ENCODE assay signal across 2 cellular contexts in genomic region chr20:21433329-21433890, GRCh38.
TF ChIP-seq lines count a peak whose summit lies in the region.

No MANE protein-coding gene starts in this region.

TF ChIP-seq in IMR-90, 13 proteins besides CTCF, POLR2A, EP300 and RAD21:
- no peak for TF ChIP-seq RFX5 (IDR thresholded peaks at IDR 0.05; ENCODE audit: low read depth, low read length)
- TF ChIP-seq, protein P1, sequence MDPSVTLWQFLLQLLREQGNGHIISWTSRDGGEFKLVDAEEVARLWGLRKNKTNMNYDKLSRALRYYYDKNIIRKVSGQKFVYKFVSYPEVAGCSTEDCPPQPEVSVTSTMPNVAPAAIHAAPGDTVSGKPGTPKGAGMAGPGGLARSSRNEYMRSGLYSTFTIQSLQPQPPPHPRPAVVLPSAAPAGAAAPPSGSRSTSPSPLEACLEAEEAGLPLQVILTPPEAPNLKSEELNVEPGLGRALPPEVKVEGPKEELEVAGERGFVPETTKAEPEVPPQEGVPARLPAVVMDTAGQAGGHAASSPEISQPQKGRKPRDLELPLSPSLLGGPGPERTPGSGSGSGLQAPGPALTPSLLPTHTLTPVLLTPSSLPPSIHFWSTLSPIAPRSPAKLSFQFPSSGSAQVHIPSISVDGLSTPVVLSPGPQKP (IDR thresholded peaks at IDR 0.05; ENCODE audit: borderline replicate concordance, low read depth, low read length) = no peak
- TF ChIP-seq NFE2L2 (IDR thresholded peaks at IDR 0.05; ENCODE audit: low read depth, low read length) = no peak
- TF ChIP-seq MAFK (IDR thresholded peaks at IDR 0.05; ENCODE audit: low read depth, low read length) = no peak
- no peak for TF ChIP-seq MAZ (IDR thresholded peaks at IDR 0.05; ENCODE audit: borderline replicate concordance, low read depth, low read length)
- TF ChIP-seq SMC3 (IDR thresholded peaks at IDR 0.05; ENCODE audit: low read depth, low read length) = no peak
- no peak for TF ChIP-seq FOS (IDR thresholded peaks at IDR 0.05; ENCODE audit: low read depth, low read length)
- no peak for TF ChIP-seq RCOR1 (IDR thresholded peaks at IDR 0.05; ENCODE audit: insufficient replicate concordance, low read length)
- TF ChIP-seq, protein P2, sequence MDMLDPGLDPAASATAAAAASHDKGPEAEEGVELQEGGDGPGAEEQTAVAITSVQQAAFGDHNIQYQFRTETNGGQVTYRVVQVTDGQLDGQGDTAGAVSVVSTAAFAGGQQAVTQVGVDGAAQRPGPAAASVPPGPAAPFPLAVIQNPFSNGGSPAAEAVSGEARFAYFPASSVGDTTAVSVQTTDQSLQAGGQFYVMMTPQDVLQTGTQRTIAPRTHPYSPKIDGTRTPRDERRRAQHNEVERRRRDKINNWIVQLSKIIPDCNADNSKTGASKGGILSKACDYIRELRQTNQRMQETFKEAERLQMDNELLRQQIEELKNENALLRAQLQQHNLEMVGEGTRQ (IDR thresholded peaks at IDR 0.05; ENCODE audit: low read depth, low read length) = no peak
- no peak for TF ChIP-seq BHLHE40 (IDR thresholded peaks at IDR 0.05; ENCODE audit: low read depth, low read length)
- no peak for TF ChIP-seq MXI1 (IDR thresholded peaks at IDR 0.05; ENCODE audit: borderline replicate concordance, low read depth, low read length)
- TF ChIP-seq CHD1 (IDR thresholded peaks at IDR 0.05; ENCODE audit: low read depth, low read length) = no peak
- no peak for TF ChIP-seq CEBPB (IDR thresholded peaks at IDR 0.05; ENCODE audit: low read depth, low read length)

TF ChIP-seq in K562, 482 proteins besides CTCF, POLR2A, EP300 and RAD21:
- TF ChIP-seq, protein P3, sequence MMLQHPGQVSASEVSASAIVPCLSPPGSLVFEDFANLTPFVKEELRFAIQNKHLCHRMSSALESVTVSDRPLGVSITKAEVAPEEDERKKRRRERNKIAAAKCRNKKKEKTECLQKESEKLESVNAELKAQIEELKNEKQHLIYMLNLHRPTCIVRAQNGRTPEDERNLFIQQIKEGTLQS (IDR thresholded peaks at IDR 0.05) = peak; percentile 14; the same call in 1 of the 2 replicates
- TF ChIP-seq, protein P3 (CRISPR knock-in tag; conservative IDR thresholded peaks at IDR 0.05) = no peak
- TF ChIP-seq PKNOX1 (IDR thresholded peaks at IDR 0.05) = peak; percentile 22; the same call in 1 of the 2 replicates
- peak; percentile 20; the same call in 1 of the 2 replicates for TF ChIP-seq JUND (IDR thresholded peaks at IDR 0.05; ENCODE audit: borderline replicate concordance, low read depth, low read length)
- TF ChIP-seq JUND (tag; IDR thresholded peaks at IDR 0.05; ENCODE audit: borderline replicate concordance, low read depth, low read length) = no peak
- no peak for TF ChIP-seq ZNF780A (CRISPR knock-in tag; IDR thresholded peaks at IDR 0.05)
- no peak for TF ChIP-seq BDP1 (IDR thresholded peaks at IDR 0.05; ENCODE audit: insufficient read depth, insufficient read length)
- no peak for TF ChIP-seq FOXP4 (CRISPR knock-in tag; IDR thresholded peaks at IDR 0.05; ENCODE audit: borderline replicate concordance)
- TF ChIP-seq BCL6 (CRISPR knock-in tag; IDR thresholded peaks at IDR 0.05) = no peak
- TF ChIP-seq HNRNPH1 (optimal IDR thresholded peaks at IDR 0.05; ENCODE audit: low read depth, low read length) = no peak
- TF ChIP-seq, protein P4, sequence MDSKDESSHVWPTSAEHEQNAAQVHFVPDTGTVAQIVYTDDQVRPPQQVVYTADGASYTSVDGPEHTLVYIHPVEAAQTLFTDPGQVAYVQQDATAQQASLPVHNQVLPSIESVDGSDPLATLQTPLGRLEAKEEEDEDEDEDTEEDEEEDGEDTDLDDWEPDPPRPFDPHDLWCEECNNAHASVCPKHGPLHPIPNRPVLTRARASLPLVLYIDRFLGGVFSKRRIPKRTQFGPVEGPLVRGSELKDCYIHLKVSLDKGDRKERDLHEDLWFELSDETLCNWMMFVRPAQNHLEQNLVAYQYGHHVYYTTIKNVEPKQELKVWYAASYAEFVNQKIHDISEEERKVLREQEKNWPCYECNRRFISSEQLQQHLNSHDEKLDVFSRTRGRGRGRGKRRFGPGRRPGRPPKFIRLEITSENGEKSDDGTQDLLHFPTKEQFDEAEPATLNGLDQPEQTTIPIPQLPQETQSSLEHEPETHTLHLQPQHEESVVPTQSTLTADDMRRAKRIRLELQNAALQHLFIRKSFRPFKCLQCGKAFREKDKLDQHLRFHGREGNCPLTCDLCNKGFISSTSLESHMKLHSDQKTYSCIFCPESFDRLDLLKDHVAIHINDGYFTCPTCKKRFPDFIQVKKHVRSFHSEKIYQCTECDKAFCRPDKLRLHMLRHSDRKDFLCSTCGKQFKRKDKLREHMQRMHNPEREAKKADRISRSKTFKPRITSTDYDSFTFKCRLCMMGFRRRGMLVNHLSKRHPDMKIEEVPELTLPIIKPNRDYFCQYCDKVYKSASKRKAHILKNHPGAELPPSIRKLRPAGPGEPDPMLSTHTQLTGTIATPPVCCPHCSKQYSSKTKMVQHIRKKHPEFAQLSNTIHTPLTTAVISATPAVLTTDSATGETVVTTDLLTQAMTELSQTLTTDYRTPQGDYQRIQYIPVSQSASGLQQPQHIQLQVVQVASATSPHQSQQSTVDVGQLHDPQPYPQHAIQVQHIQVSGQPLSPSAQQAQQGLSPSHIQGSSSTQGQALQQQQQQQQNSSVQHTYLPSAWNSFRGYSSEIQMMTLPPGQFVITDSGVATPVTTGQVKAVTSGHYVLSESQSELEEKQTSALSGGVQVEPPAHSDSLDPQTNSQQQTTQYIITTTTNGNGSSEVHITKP (IDR thresholded peaks at IDR 0.05; ENCODE audit: partially characterized antibody) = peak; percentile 75
- TF ChIP-seq EP400 (IDR thresholded peaks at IDR 0.05) = no peak
- TF ChIP-seq ZBTB7A (IDR thresholded peaks at IDR 0.05; ENCODE audit: borderline replicate concordance, control insufficient read depth, low read depth, low read length) = no peak
- TF ChIP-seq, protein P5, sequence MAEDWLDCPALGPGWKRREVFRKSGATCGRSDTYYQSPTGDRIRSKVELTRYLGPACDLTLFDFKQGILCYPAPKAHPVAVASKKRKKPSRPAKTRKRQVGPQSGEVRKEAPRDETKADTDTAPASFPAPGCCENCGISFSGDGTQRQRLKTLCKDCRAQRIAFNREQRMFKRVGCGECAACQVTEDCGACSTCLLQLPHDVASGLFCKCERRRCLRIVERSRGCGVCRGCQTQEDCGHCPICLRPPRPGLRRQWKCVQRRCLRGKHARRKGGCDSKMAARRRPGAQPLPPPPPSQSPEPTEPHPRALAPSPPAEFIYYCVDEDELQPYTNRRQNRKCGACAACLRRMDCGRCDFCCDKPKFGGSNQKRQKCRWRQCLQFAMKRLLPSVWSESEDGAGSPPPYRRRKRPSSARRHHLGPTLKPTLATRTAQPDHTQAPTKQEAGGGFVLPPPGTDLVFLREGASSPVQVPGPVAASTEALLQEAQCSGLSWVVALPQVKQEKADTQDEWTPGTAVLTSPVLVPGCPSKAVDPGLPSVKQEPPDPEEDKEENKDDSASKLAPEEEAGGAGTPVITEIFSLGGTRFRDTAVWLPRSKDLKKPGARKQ (CRISPR knock-in tag; IDR thresholded peaks at IDR 0.05) = no peak
- no peak for TF ChIP-seq RHOXF2B (CRISPR knock-in tag; conservative IDR thresholded peaks at IDR 0.05)
- no peak for TF ChIP-seq MTA2 (IDR thresholded peaks at IDR 0.05; ENCODE audit: low read depth)
- TF ChIP-seq ZNF586 (CRISPR knock-in tag; conservative IDR thresholded peaks at IDR 0.05) = no peak
- no peak for TF ChIP-seq MIER1 (IDR thresholded peaks at IDR 0.05; ENCODE audit: low read depth)
- peak; percentile 80 for TF ChIP-seq FOSL1 (tag; conservative IDR thresholded peaks at IDR 0.05)
- TF ChIP-seq ZNF140 (CRISPR knock-in tag; IDR thresholded peaks at IDR 0.05) = no peak
- no peak for TF ChIP-seq ZNF589 (CRISPR knock-in tag; IDR thresholded peaks at IDR 0.05; ENCODE audit: low read depth)
- no peak for TF ChIP-seq PCBP2 (IDR thresholded peaks at IDR 0.05; ENCODE audit: low read depth, low read length, poor library complexity, severe bottlenecking)
- no peak for TF ChIP-seq TCF7L2 (IDR thresholded peaks at IDR 0.05; ENCODE audit: low read depth, low read length)
- TF ChIP-seq CBFA2T3 (IDR thresholded peaks at IDR 0.05) = peak; percentile 20; the same call in 1 of the 2 replicates
- no peak for TF ChIP-seq RB1 (IDR thresholded peaks at IDR 0.05; ENCODE audit: low read depth)
- no peak for TF ChIP-seq CC2D1A (IDR thresholded peaks at IDR 0.05)
- TF ChIP-seq NONO (IDR thresholded peaks at IDR 0.05; ENCODE audit: low read depth in 2 of 2, low read length in 1 of 2) = no peak
- TF ChIP-seq RBBP5 (IDR thresholded peaks at IDR 0.05; ENCODE audit: borderline replicate concordance, insufficient read depth, low read length, poor library complexity, severe bottlenecking) = no peak
- no peak for TF ChIP-seq MTA1 (IDR thresholded peaks at IDR 0.05; ENCODE audit: borderline replicate concordance)
